9 cellular contexts compared by ENCODE assay signal in the genomic region with DNA sequence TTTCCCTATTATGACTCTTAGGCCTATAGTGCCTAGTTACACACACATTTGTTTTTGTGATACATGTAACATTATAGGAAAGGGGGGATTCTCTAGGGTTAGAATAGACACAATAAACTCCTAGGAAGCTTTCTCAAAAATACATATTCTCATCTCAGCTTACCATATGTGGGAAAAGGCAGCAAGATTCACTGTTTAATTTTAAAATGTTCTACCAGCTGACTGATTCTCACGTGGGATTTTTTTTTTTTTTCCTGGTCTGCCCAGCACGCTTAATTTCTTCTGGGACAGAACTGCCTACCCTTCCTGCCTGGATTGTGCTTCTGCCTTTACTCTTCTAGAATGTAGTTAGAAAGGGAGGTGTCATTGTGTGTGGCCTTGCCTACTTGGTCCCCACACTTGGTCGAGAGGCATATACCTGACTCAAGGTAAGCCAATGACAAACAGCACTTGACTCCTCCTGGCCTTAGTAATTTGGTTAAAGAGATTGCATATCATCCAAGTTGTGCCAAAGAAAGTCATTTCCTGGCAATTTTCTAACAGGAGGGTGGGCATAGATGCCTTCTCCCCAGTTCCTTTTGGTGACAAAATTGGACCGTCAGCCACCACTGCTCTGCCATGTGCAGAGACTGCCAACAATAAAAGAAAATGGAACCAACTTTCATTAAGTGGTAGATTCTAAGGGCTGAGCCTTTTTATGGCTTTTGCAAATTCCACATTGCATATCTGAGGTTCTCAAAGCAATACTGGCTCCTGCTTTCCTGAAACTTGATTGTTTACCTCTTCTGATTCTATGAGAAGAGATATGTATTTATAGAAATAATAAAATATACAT. TPM values are rescaled to one million over a fixed set of nuclear protein-coding genes. Genes with fewer than 3 reads are reported as not detected.
DNase-seq lines count a peak whose midpoint lies in the region; ATAC-seq and TF ChIP-seq lines count a peak whose summit lies in the region.
"Had no signal": no experiment of that assay in that cellular context is flagged by ENCODE, and none has a peak within 500 bp of the region (broad histone marks: within the 10 kb centered on the region; RNA-seq: fewer than 3 reads in every experiment).

No MANE protein-coding gene starts in this region.

- H3K27ac Mint-ChIP-seq in progenitor cell of endocrine pancreas = peak overlapping the region; percentile 97

- H3K4me2 ChIP-seq in PC-3 (ENCODE audit: low read length) = peak overlapping the region; percentile 86

- H3K4me1 ChIP-seq in PC-3 (ENCODE audit: insufficient read depth, low read length) (peaks cover 54% of the 10 kb centered on the region), duodenal mucosa (ENCODE audit: control insufficient read depth in 1 of 2, insufficient read depth in 2 of 2, low read length in 2 of 2) (peaks cover 26 to 39% of the 10 kb centered on the region in 2 donors)

- POLR2A ChIA-PET in PC-3 (lab: Charles Lee; ENCODE audit: unreplicated experiment) = interaction anchor here (0.6 to 1.1 kb wide), 2 partner anchors 265 to 271 kb away, joined by 3 to 4 read pairs; no protein-coding TSS in a partner anchor

- no peaks in the 10 kb centered on the region for H4K20me1 ChIP-seq in PC-3 (ENCODE audit: low read length)

- H3K9me3 Mint-ChIP-seq in progenitor cell of endocrine pancreas (ENCODE audit: low read depth) = no peaks in the 10 kb centered on the region

- H3K9ac ChIP-seq in PC-3 (ENCODE audit: low read length) (peak overlapping the region; percentile 95), duodenal mucosa (ENCODE audit: low read depth in 1 of 2, low read length in 2 of 2) (peak overlapping the region; percentile 48 to 77)

- CTCF ChIA-PET in PC-3 (lab: Charles Lee) = no interaction called here

- H3K27me3 ChIP-seq in PC-3 (ENCODE audit: low read length) (no peaks in the 10 kb centered on the region), duodenal mucosa (ENCODE audit: control insufficient read depth in 1 of 2, insufficient read depth in 2 of 2, low read length in 2 of 2) (no peaks in the 10 kb centered on the region)

- H3K36me3 ChIP-seq in PC-3 (ENCODE audit: low read depth, low read length) (no peaks in the 10 kb centered on the region), duodenal mucosa (ENCODE audit: control insufficient read depth in 1 of 2, insufficient read depth in 2 of 2, low read length in 2 of 2) (no peaks in the 10 kb centered on the region)

- intact Hi-C loops in PC-3 (cut with micrococcal nuclease) = loop anchor here (1.0 to 5.0 kb wide), 6 partner anchors 34 to 319 kb away; a partner anchor contains a TSS

- H3K9me3 ChIP-seq in PC-3 (ENCODE audit: low read length) (no peaks in the 10 kb centered on the region), duodenal mucosa (ENCODE audit: control insufficient read depth in 1 of 2, low read length in 2 of 2) (no peaks in the 10 kb centered on the region)

- no peaks in the 10 kb centered on the region for H3K9me2 ChIP-seq in PC-3 (replicated peaks; ENCODE audit: low read length)

- no TSS peak for BruUV-seq in PC-3 (replicated peaks; lab: Mats Ljungman, UMichigan)

- TF ChIP-seq CTCF in PC-3 (conservative IDR thresholded peaks at IDR 0.05; ENCODE audit: low read depth, low read length) (no peak), progenitor cell of endocrine pancreas (IDR thresholded peaks at IDR 0.05; ENCODE audit: unreplicated experiment) (no peak)

- no peak overlapping the region for H2AFZ ChIP-seq in PC-3 (ENCODE audit: low read length)

- H3K27me3 Mint-ChIP-seq in progenitor cell of endocrine pancreas = peaks cover 7% of the 10 kb centered on the region

- peak overlapping the region; percentile 84 for H3K4me3 Mint-ChIP-seq in progenitor cell of endocrine pancreas (ENCODE audit: low read depth)

- ATAC-seq in PC-3 (no peak), GM19455 (IDR thresholded peaks at IDR 0.05; ENCODE audit: unreplicated experiment) (no peak)
- ATAC-seq: esophagus mucosa had no signal

- H3K79me2 ChIP-seq in PC-3 (ENCODE audit: low read length) = peaks cover 35% of the 10 kb centered on the region

- H3K4me1 Mint-ChIP-seq in progenitor cell of endocrine pancreas (ENCODE audit: low read depth) = peaks cover 17% of the 10 kb centered on the region

- peak overlapping the region; percentile 98 for H3K27ac ChIP-seq in PC-3 (ENCODE audit: low read length)
- peak overlapping the region; percentile 93 for H3K27ac ChIP-seq in duodenal mucosa (ENCODE audit: low read depth, low read length)

- no peaks in the 10 kb centered on the region for H3K36me3 Mint-ChIP-seq in progenitor cell of endocrine pancreas (ENCODE audit: insufficient read depth)

- DNase-seq in EH (ENCODE audit: low read depth) (peak; percentile 45), PC-3 (peak; percentile 40), progenitor cell of endocrine pancreas (ENCODE audit: low spot score, unreplicated experiment) (no peak), NCI-H2107 treated with DMSO at 0.1 percent for 48 hours (lab: John Stamatoyannopoulos, UW; ENCODE audit: unreplicated experiment) (no peak), NCI-H1417 (lab: John Stamatoyannopoulos, UW) (no peak)
- no peak for DNase-seq in stimulated activated CD4-positive, alpha-beta T cell treated with anti-CD3 and anti-CD28 coated beads, Interleukin-4, amount 100 ng/mL, for 4 hours

- H3K4me3 ChIP-seq in PC-3 (ENCODE audit: low read length) = peak overlapping the region; percentile 64
- H3K4me3 ChIP-seq in duodenal mucosa (ENCODE audit: low read depth in 1 of 2, low read length in 2 of 2) = peak overlapping the region in 1 of 2 donors; percentile 88

- H3F3A ChIP-seq in PC-3 (ENCODE audit: low read length, unreplicated experiment) = peaks cover 10% of the 10 kb centered on the region

RNA-seq across cellular contexts. Expression of a gene that starts 8.0 kb away (rescaled TPM):
- 0.15 and 0.98 TPM in 2 replicates for total RNA-seq in PC-3 (2014; rRNA removed)
- 2.4 and 4.1 TPM in 2 replicates for total RNA-seq in progenitor cell of endocrine pancreas

Comparison
In these comparisons a context has a peak if more than half of its experiments do, and no peak if none do; other contexts are left out.
1. DNase-seq: peak in EH (single experiment) and PC-3 (single experiment); none in progenitor cell of endocrine pancreas (single experiment), NCI-H2107 treated with DMSO at 0.1 percent for 48 hours (single experiment), stimulated activated CD4-positive, alpha-beta T cell treated with anti-CD3 and anti-CD28 coated beads, Interleukin-4, amount 100 ng/mL, for 4 hours (0 of 2) and NCI-H1417 (0 of 3).